In genomic region chr6:122789078-122789861, GRCh38 we compare ENCODE assay signal across 1 cellular context.
TF ChIP-seq lines count a peak whose summit lies in the region.

Gene SMPDL3A (plus strand): TSS chr6:122789258. CDS start chr6:122789347, 89 bp downstream.

TF ChIP-seq in HCT116, 20 proteins besides CTCF, POLR2A, EP300 and RAD21 (continued from another document):
- TF ChIP-seq REST (IDR thresholded peaks at IDR 0.05; ENCODE audit: low read depth): no peak
